ENCODE assay signal across 8 cellular contexts in the genomic region with DNA sequence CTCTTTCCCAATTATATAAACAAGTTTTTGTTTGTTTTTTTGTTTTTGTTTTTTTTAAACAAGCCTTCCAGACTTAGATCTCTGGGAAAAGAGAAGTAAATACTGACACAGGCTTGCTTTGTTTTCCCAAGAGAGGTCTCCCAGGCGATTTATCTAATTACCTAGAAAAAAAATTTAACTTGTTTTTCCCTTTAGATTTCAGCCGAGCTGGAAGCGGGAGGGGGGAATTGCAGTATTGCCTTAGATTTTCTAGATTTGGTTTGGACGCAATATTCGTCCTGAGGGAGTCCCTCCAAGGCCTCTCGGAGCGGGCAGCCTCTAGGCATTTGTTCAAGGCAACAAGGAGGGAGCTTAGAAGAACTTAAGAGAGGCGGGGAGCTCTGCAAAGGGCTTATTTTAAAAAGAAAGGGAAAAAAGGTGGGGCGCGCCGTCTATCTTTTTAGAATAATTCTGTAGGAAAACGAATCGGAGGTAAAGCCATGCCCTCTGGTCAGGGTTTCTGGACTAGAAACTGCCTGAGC. TPM values are rescaled to one million over a fixed set of nuclear protein-coding genes. Genes with fewer than 3 reads are reported as not detected.
DNase-seq lines count a peak whose midpoint lies in the region; ATAC-seq and TF ChIP-seq lines count a peak whose summit lies in the region.

No MANE protein-coding gene starts in this region.

- H3K9me3 ChIP-seq in iPS-18a (ENCODE audit: control insufficient read depth, low read depth, low read length) (no peaks in the 10 kb centered on the region), stomach (no peaks in the 10 kb centered on the region)

- no peak for TF ChIP-seq POLR2A in stomach (IDR thresholded peaks at IDR 0.05)

- H3K27me3 ChIP-seq in iPS-18a (ENCODE audit: control insufficient read depth, insufficient read depth, low read length) = peaks cover 4% of the 10 kb centered on the region
- no peaks in the 10 kb centered on the region for H3K27me3 ChIP-seq in stomach

- H3K9me3 Mint-ChIP-seq in activated naive CD8-positive, alpha-beta T cell treated with anti-CD3 and anti-CD28 coated beads for 36 hours = no peaks in the 10 kb centered on the region

- peak overlapping the region; percentile 92 for H3K9ac ChIP-seq in iPS-18a (ENCODE audit: low read length)

- TF ChIP-seq EP300 in stomach (IDR thresholded peaks at IDR 0.05) = no peak

- H3K36me3 ChIP-seq in iPS-18a (ENCODE audit: control insufficient read depth, low read depth, low read length) (no peaks in the 10 kb centered on the region), stomach (no peaks in the 10 kb centered on the region)

- peaks cover 11% of the 10 kb centered on the region for H3K4me1 ChIP-seq in iPS-18a (ENCODE audit: control insufficient read depth, low read depth, low read length)
- peaks cover 23 to 49% (median 44%) of the 10 kb centered on the region in 4 donors for H3K4me1 ChIP-seq in stomach

- peaks cover 3% of the 10 kb centered on the region for H3K27me3 Mint-ChIP-seq in activated naive CD8-positive, alpha-beta T cell treated with anti-CD3 and anti-CD28 coated beads for 36 hours

- H3K4me3 ChIP-seq in iPS-18a (ENCODE audit: low read length) (peak overlapping the region; percentile 67), stomach (peak overlapping the region; percentile 87 to 99 (median 94))

- peaks cover 32% of the 10 kb centered on the region for H3K4me1 Mint-ChIP-seq in activated naive CD8-positive, alpha-beta T cell treated with anti-CD3 and anti-CD28 coated beads for 36 hours

- peak overlapping the region; percentile 66 for H3K27ac ChIP-seq in iPS-18a (ENCODE audit: low read length)
- peak overlapping the region; percentile 65 to 90 (median 89) for H3K27ac ChIP-seq in stomach

- peak overlapping the region; percentile 90 for H3K27ac Mint-ChIP-seq in activated naive CD8-positive, alpha-beta T cell treated with anti-CD3 and anti-CD28 coated beads for 36 hours

- H3K36me3 Mint-ChIP-seq in activated naive CD8-positive, alpha-beta T cell treated with anti-CD3 and anti-CD28 coated beads for 36 hours = peaks cover 1% of the 10 kb centered on the region

- ATAC-seq in HG02885 (IDR thresholded peaks at IDR 0.05; ENCODE audit: poor library complexity, unreplicated experiment) (peak; percentile 5), HG03159 (IDR thresholded peaks at IDR 0.05; ENCODE audit: unreplicated experiment) (no peak)

- intact Hi-C loops in stomach (cut with DNase I; ENCODE audit: low total_unique reads) = no loop called here

- DNase-seq in GM03348 (ENCODE audit: low spot score) = peak; percentile 49
- no peak for DNase-seq in activated naive CD8-positive, alpha-beta T cell treated with anti-CD3 and anti-CD28 coated beads for 36 hours
- DNase-seq in stomach = peak; percentile 28
- DNase-seq in stimulated activated CD4-positive, alpha-beta T cell treated with anti-CD3 and anti-CD28 coated beads, Interleukin-12 subunit alpha, Interleukin-12 subunit beta, amount 100 ng/mL, for 4 hours = no peak
- DNase-seq in activated gamma-delta T cell (lab: John Stamatoyannopoulos, UW) = no peak

- H3K4me3 Mint-ChIP-seq in activated naive CD8-positive, alpha-beta T cell treated with anti-CD3 and anti-CD28 coated beads for 36 hours = peak overlapping the region; percentile 91

- 3 to 7% (median 4%) methylated on average over 13 of the region's 13 CpGs for WGBS in stomach, 5 donors

- TF ChIP-seq CTCF in stomach (IDR thresholded peaks at IDR 0.05) = no peak

RNA-seq across cellular contexts. Expression of a gene that starts 0.5 kb away (rescaled TPM):
- 10 to 100 TPM; 46.6 to 55.5 TPM for total RNA-seq in activated naive CD8-positive, alpha-beta T cell treated with anti-CD3 and anti-CD28 coated beads for 36 hours
- 100 to 1,000 TPM in 3 of 5 donors, 10 to 100 TPM in 2; 31.9 to 466 (median 128) TPM for total RNA-seq in stomach
- polyA plus RNA-seq in stomach = 10 to 100 TPM; 16.6 to 28.5 (median 20.5) TPM

RNA-seq across cellular contexts. Expression of a gene that starts 50.5 kb away (rescaled TPM):
- 100 to 1,000 TPM; 161 to 165 TPM for total RNA-seq in activated naive CD8-positive, alpha-beta T cell treated with anti-CD3 and anti-CD28 coated beads for 36 hours
- 100 to 1,000 TPM in 4 of 5 donors, 10 to 100 TPM in 1; 73.3 to 488 (median 135) TPM for total RNA-seq in stomach
- polyA plus RNA-seq in stomach = 10 to 100 TPM; 32.5 to 48.9 (median 43.3) TPM

RNA-seq across cellular contexts. Expression of a gene that starts 59.4 kb away (rescaled TPM):
- total RNA-seq in activated naive CD8-positive, alpha-beta T cell treated with anti-CD3 and anti-CD28 coated beads for 36 hours = 1 to 10 TPM; 4.3 to 4.5 TPM
- total RNA-seq in stomach = 10 to 100 TPM in 4 of 5 donors, 1 to 10 TPM in 1; 9.0 to 27.4 (median 15.6) TPM
- 1 to 10 TPM; 5.4 to 9.3 (median 8.8) TPM for polyA plus RNA-seq in stomach

Comparison
In these comparisons a context has a peak if more than half of its experiments do, and no peak if none do; other contexts are left out.
1. DNase-seq: peak in GM03348 (single experiment) and stomach (single experiment); none in activated naive CD8-positive, alpha-beta T cell treated with anti-CD3 and anti-CD28 coated beads for 36 hours (single experiment), stimulated activated CD4-positive, alpha-beta T cell treated with anti-CD3 and anti-CD28 coated beads, Interleukin-12 subunit alpha, Interleukin-12 subunit beta, amount 100 ng/mL, for 4 hours (single experiment) and activated gamma-delta T cell (single experiment).